ENCODE assay signal across 15 cellular contexts in the genomic region with DNA sequence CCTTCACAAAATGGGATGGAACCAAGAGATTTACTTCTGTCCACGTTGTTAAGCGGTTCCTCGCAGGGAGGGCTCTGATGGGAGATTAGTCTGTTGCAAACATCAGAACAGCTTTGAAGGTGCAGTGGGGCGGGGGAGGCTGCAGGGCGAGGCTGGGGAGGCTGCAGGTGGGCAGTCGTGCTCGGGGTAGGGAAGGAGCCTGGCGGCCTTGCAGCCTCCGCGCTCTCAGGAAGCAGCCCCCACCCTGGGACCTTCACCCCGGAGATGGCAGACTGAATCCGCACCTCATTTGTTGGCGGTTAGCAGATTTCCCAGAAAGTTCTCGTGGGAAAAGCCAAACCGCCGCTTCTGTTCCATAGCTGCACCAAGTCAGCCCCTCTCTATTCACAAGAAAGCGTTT.
"Had no signal": no experiment of that assay in that cellular context is flagged by ENCODE, and none has a peak within 500 bp of the region (broad histone marks: within the 10 kb centered on the region; RNA-seq: fewer than 3 reads in every experiment).

No MANE protein-coding gene starts in this region.

- H3K27me3 ChIP-seq: neutrophil, thyroid gland, upper lobe of left lung, vagina had no signal

- H3K27ac ChIP-seq: epithelial cell of prostate, esophagus muscularis mucosa, gastroesophageal sphincter, neutrophil, skin epidermis, suprapubic skin, thyroid gland, vagina had no signal

- H3K27ac Mint-ChIP-seq: dendritic cell treated with granulocyte-macrophage colony-stimulating factor and Interleukin-4, amounts not matched to agents 40 ng/mL and 50 ng/mL, for 4 days; effector memory CD8-positive, alpha-beta T cell; mesothelial cell of epicardium; natural killer cell treated with Interleukin-12 subunit alpha and Interleukin-12 subunit beta and Interleukin-15 and Interleukin-18, amount 100 ng/mL, for 72 hours had no signal

- ATAC-seq: effector memory CD8-positive, alpha-beta T cell; gastroesophageal sphincter; sciatic nerve had no signal

- H3K4me1 Mint-ChIP-seq: mesothelial cell of epicardium had no signal

- H3K36me3 Mint-ChIP-seq: mesothelial cell of epicardium; natural killer cell treated with Interleukin-12 subunit alpha and Interleukin-12 subunit beta and Interleukin-15 and Interleukin-18, amount 100 ng/mL, for 72 hours had no signal

- H3K36me3 ChIP-seq: esophagus muscularis mucosa, gastroesophageal sphincter, suprapubic skin, thyroid gland, upper lobe of left lung, vagina had no signal

- H3K4me1 ChIP-seq: gastroesophageal sphincter, suprapubic skin, thyroid gland, vagina had no signal

- H3K4me3 Mint-ChIP-seq: dendritic cell treated with granulocyte-macrophage colony-stimulating factor and Interleukin-4, amounts not matched to agents 40 ng/mL and 50 ng/mL, for 4 days; effector memory CD8-positive, alpha-beta T cell; mesothelial cell of epicardium; natural killer cell treated with Interleukin-12 subunit alpha and Interleukin-12 subunit beta and Interleukin-15 and Interleukin-18, amount 100 ng/mL, for 72 hours had no signal

- H3K9me3 Mint-ChIP-seq: dendritic cell treated with granulocyte-macrophage colony-stimulating factor and Interleukin-4, amounts not matched to agents 40 ng/mL and 50 ng/mL, for 4 days; effector memory CD8-positive, alpha-beta T cell; mesothelial cell of epicardium; natural killer cell treated with Interleukin-12 subunit alpha and Interleukin-12 subunit beta and Interleukin-15 and Interleukin-18, amount 100 ng/mL, for 72 hours had no signal

- H3K9me3 ChIP-seq: neutrophil, suprapubic skin, thyroid gland, upper lobe of left lung, vagina had no signal

- H3K4me3 ChIP-seq: esophagus muscularis mucosa, gastroesophageal sphincter, skin epidermis, suprapubic skin, thyroid gland, upper lobe of left lung, vagina had no signal

- DNase-seq: effector memory CD8-positive, alpha-beta T cell; stimulated activated naive CD4-positive, alpha-beta T cell treated with Interleukin-2 at 50 U/mL for 16 hours; thyroid gland had no signal

- H3K27me3 Mint-ChIP-seq: dendritic cell treated with granulocyte-macrophage colony-stimulating factor and Interleukin-4, amounts not matched to agents 40 ng/mL and 50 ng/mL, for 4 days; effector memory CD8-positive, alpha-beta T cell; natural killer cell treated with Interleukin-12 subunit alpha and Interleukin-12 subunit beta and Interleukin-15 and Interleukin-18, amount 100 ng/mL, for 72 hours had no signal
